Comparison of ENCODE assay signal across 27 cellular contexts in the genomic region with DNA sequence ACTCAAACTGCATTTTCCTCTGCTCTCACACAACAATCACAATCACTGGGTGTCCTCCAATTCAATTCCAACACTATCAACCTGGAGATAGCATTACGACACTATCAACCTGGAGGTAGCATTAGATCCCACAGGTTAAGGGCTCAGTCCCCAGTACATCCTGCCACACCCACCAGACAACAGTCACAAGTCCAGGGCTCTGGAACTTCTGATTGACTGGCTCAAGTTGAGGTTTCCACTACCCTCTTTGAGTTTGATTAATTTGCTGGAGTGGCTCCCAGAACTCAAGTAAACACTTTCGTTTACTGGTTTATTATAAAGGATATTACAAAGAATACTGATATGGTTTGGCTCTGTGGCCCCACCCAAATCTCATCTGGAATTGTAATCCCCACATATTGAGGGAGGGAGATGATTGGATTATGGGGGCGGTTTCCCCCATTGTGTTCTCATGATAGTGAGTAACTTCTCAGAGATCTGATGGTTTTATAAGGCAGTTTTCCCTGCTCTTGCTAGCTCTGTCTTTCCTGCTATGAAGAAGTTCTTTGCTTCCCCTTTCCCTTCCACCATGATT. TPM values are rescaled to one million over a fixed set of nuclear protein-coding genes. Genes with fewer than 3 reads are reported as not detected.
"Had no signal": no experiment of that assay in that cellular context is flagged by ENCODE, and none has a peak within 500 bp of the region (broad histone marks: within the 10 kb centered on the region; RNA-seq: fewer than 3 reads in every experiment).

No MANE protein-coding gene starts in this region.

- H3K4me1 Mint-ChIP-seq: activated CD8-positive, alpha-beta memory T cell treated with anti-CD3 and anti-CD28 coated beads, Interleukin-2, amount 10 ng/mL, durations not matched to agents 7 days and 5 days; activated naive CD8-positive, alpha-beta T cell treated with anti-CD3 and anti-CD28 coated beads, Interleukin-2, amount 50 U/mL, for 24 hours had no signal

- H3K9me3 ChIP-seq: neutrophil, ovary, psoas muscle, tibial artery had no signal

- ATAC-seq: activated CD4-positive, CD25-positive, alpha-beta regulatory T cell treated with anti-CD3 and anti-CD28 coated beads, Interleukin-2, amount 50 U/mL, for 24 hours; activated CD8-positive, alpha-beta memory T cell treated with anti-CD3 and anti-CD28 coated beads, Interleukin-2, amount 10 ng/mL, durations not matched to agents 7 days and 5 days; activated CD8-positive, alpha-beta T cell treated with anti-CD3 and anti-CD28 coated beads for 36 hours; activated naive CD8-positive, alpha-beta T cell treated with anti-CD3 and anti-CD28 coated beads, Interleukin-2, amount 50 U/mL, for 24 hours; esophagus mucosa; psoas muscle had no signal

- H3K27me3 Mint-ChIP-seq: brain had no signal

- H3K4me3 ChIP-seq: ovary, psoas muscle, tibial artery had no signal

- H3K36me3 ChIP-seq: neutrophil, ovary, tibial artery had no signal

- H3K4me3 Mint-ChIP-seq: activated CD4-positive, alpha-beta T cell treated with anti-CD3 and anti-CD28 coated beads, Interleukin-2, amount 10 ng/mL, durations not matched to agents 7 days and 5 days; activated CD8-positive, alpha-beta memory T cell treated with anti-CD3 and anti-CD28 coated beads, Interleukin-2, amount 10 ng/mL, durations not matched to agents 7 days and 5 days; activated CD8-positive, alpha-beta T cell treated with anti-CD3 and anti-CD28 coated beads for 36 hours; activated naive CD8-positive, alpha-beta T cell treated with anti-CD3 and anti-CD28 coated beads, Interleukin-2, amount 50 U/mL, for 24 hours; activated T-helper 1 cell treated with anti-CD3 and anti-CD28 coated beads, Interleukin-12 subunit alpha, Interleukin-12 subunit beta, Interleukin-2, Interleukin-4 antibody, amounts not matched to agents 30 ng/mL and 10 ng/mL and 1 ng/mL, durations not matched to agents 14 hours and 24 hours and 36 hours; brain; nephron; stimulated activated naive CD8-positive, alpha-beta T cell treated with anti-CD3 and anti-CD28 coated beads, Interleukin-15, Interleukin-2, amounts not matched to agents 100 ng/mL and 50 ng/mL, for 24 hours; T-helper 2 cell treated with Interferon-gamma antibody and Interleukin-4, amounts not matched to agents 5 μg/mL and 100 μg/mL, for 36 hours had no signal

- H3K27ac Mint-ChIP-seq: activated CD4-positive, alpha-beta T cell treated with anti-CD3 and anti-CD28 coated beads, Interleukin-2, amount 10 ng/mL, durations not matched to agents 7 days and 5 days; activated CD8-positive, alpha-beta memory T cell treated with anti-CD3 and anti-CD28 coated beads, Interleukin-2, amount 10 ng/mL, durations not matched to agents 7 days and 5 days; activated CD8-positive, alpha-beta T cell treated with anti-CD3 and anti-CD28 coated beads for 36 hours; activated naive CD8-positive, alpha-beta T cell treated with anti-CD3 and anti-CD28 coated beads, Interleukin-2, amount 50 U/mL, for 24 hours; activated T-helper 1 cell treated with anti-CD3 and anti-CD28 coated beads, Interleukin-12 subunit alpha, Interleukin-12 subunit beta, Interleukin-2, Interleukin-4 antibody, amounts not matched to agents 30 ng/mL and 10 ng/mL and 1 ng/mL, durations not matched to agents 14 hours and 24 hours and 36 hours; brain; nephron; stimulated activated naive CD8-positive, alpha-beta T cell treated with anti-CD3 and anti-CD28 coated beads, Interleukin-15, Interleukin-2, amounts not matched to agents 100 ng/mL and 50 ng/mL, for 24 hours; T-helper 2 cell treated with Interferon-gamma antibody and Interleukin-4, amounts not matched to agents 5 μg/mL and 100 μg/mL, for 36 hours had no signal

- H3K36me3 Mint-ChIP-seq: activated CD8-positive, alpha-beta memory T cell treated with anti-CD3 and anti-CD28 coated beads, Interleukin-2, amount 10 ng/mL, durations not matched to agents 7 days and 5 days; brain had no signal

- H3K27ac ChIP-seq: neutrophil, ovary, psoas muscle, tibial artery, VCaP had no signal

- H3K4me1 ChIP-seq: psoas muscle, tibial artery had no signal

- DNase-seq: activated CD4-positive, alpha-beta T cell treated with anti-CD3 and anti-CD28 coated beads, Interleukin-2, amount 10 ng/mL, durations not matched to agents 7 days and 5 days; activated CD8-positive, alpha-beta memory T cell treated with anti-CD3 and anti-CD28 coated beads, Interleukin-2, amount 10 ng/mL, durations not matched to agents 7 days and 5 days; activated CD8-positive, alpha-beta T cell treated with anti-CD3 and anti-CD28 coated beads for 36 hours; activated gamma-delta T cell; activated naive CD4-positive, alpha-beta T cell treated with anti-CD3 and anti-CD28 coated beads, Interleukin-2, amount 50 U/mL, for 16 hours; activated naive CD8-positive, alpha-beta T cell treated with anti-CD3 and anti-CD28 coated beads, Interleukin-2, amount 50 U/mL, for 24 hours; activated T-cell treated with anti-CD3 and anti-CD28 coated beads for 4 hours; anterior cingulate cortex; central memory CD4-positive, alpha-beta T cell; dermis blood vessel endothelial cell; effector CD8-positive, alpha-beta T cell; foreskin melanocyte; left cardiac atrium; ovary; psoas muscle; right cardiac atrium; stimulated activated CD4-positive, alpha-beta T cell treated with anti-CD3 and anti-CD28 coated beads, Interleukin-1b, Interleukin-23, amount 100 ng/mL, for 48 hours; tibial artery had no signal

- H3K27me3 ChIP-seq: neutrophil, ovary, tibial artery had no signal

RNA-seq across cellular contexts. Expression of gene ARHGAP29, which starts 49.6 kb away (rescaled TPM):
- total RNA-seq: activated CD4-positive, alpha-beta T cell treated with anti-CD3 and anti-CD28 coated beads, Interleukin-2, amount 10 ng/mL, durations not matched to agents 7 days and 5 days; activated CD8-positive, alpha-beta memory T cell treated with anti-CD3 and anti-CD28 coated beads, Interleukin-2, amount 10 ng/mL, durations not matched to agents 7 days and 5 days; activated CD8-positive, alpha-beta T cell treated with anti-CD3 and anti-CD28 coated beads for 36 hours; activated T-helper 1 cell treated with anti-CD3 and anti-CD28 coated beads, Interleukin-12 subunit alpha, Interleukin-12 subunit beta, Interleukin-2, Interleukin-4 antibody, amounts not matched to agents 30 ng/mL and 10 ng/mL and 1 ng/mL, durations not matched to agents 14 hours and 24 hours and 36 hours had no signal
